7 cellular contexts compared by ENCODE assay signal in the genomic region with DNA sequence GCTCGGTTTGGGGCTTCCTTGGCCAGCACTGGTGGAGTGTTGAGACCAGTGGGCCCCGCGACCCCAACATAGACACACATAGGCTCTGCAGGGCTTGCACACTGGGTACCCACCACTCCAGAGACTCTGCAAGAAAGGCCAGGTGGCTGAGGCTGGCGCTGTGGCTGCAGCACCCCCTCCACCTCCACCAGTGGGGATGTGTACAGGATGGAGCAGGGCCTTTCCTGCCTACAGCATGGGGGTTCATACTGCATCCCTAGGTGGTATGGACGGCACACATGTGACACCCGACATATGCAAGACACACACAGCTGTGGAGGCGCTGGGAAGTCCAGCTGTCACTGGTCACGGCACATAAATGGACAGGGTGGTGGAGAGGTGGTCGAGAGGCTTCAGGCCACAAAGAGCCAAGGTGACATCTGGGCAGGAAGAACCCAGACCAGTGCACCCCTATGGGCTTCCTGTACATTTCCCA. TPM values are rescaled to one million over a fixed set of nuclear protein-coding genes. Genes with fewer than 3 reads are reported as not detected.
DNase-seq lines count a peak whose midpoint lies in the region; ATAC-seq and TF ChIP-seq lines count a peak whose summit lies in the region.

No MANE protein-coding gene starts in this region.

- WGBS in right lobe of liver (ENCODE audit: insufficient coverage, low coverage, low lambda C conversion rate, missing lambda C conversion rate): 0% methylated on average over 1 of the region's 9 CpGs
- 55 to 69% methylated on average over 8 to 9 of the region's 9 CpGs for WGBS in testis, 2 donors

- peak overlapping the region; percentile 53 for H3K4me3 ChIP-seq in Jurkat, Clone E6-1 (ENCODE audit: low read length)
- H3K4me3 ChIP-seq in right lobe of liver (peak overlapping the region; percentile 59 to 76 (median 67)), testis (peak overlapping the region; percentile 63 to 70)

- intact Hi-C loops in right lobe of liver (cut with DNase I) (no loop called here), testis (cut with DNase I; ENCODE audit: low total_unique reads) (no loop called here)

- H3K27me3 ChIP-seq in right lobe of liver (no peaks in the 10 kb centered on the region), testis (no peaks in the 10 kb centered on the region)

- TF ChIP-seq POLR2A in right lobe of liver (IDR thresholded peaks at IDR 0.05) (no peak), testis (IDR thresholded peaks at IDR 0.05) (no peak)

- H3K36me3 ChIP-seq in right lobe of liver (peaks cover 0 to under 1% (median 0%) of the 10 kb centered on the region in 4 donors), testis (ENCODE audit: low read depth, missing control alignments) (no peaks in the 10 kb centered on the region)

- DNase-seq in Jurkat, Clone E6-1 (ENCODE audit: low read depth, low spot score): no peak
- DNase-seq in right lobe of liver (peak in 2 of 3 donors; percentile 23 to 49), testis (no peak), dermis blood vessel endothelial cell (no peak), GM20000 (ENCODE audit: low spot score) (no peak)

- H3K4me1 ChIP-seq in right lobe of liver (peaks cover 0 to 43% (median 16%) of the 10 kb centered on the region in 4 donors), testis (peaks cover 35% of the 10 kb centered on the region)

- no peaks in the 10 kb centered on the region for H3K9me3 ChIP-seq in right lobe of liver
- no peaks in the 10 kb centered on the region for H3K9me3 ChIP-seq in testis

- no peak for ATAC-seq in right lobe of liver
- no peak for ATAC-seq in HG03521 (IDR thresholded peaks at IDR 0.05; ENCODE audit: unreplicated experiment)

- TF ChIP-seq CTCF in right lobe of liver (IDR thresholded peaks at IDR 0.05): no peak
- no peak for TF ChIP-seq CTCF in testis (IDR thresholded peaks at IDR 0.05)
- no peak for TF ChIP-seq CTCF in GM20000 (IDR thresholded peaks at IDR 0.05; ENCODE audit: extremely low read depth, missing control alignments)

- peak overlapping the region; percentile 82 for H3K27ac ChIP-seq in angular gyrus (ENCODE audit: low read depth, low read length)
- no peak overlapping the region for H3K27ac ChIP-seq in right lobe of liver
- no peak overlapping the region for H3K27ac ChIP-seq in testis

RNA-seq across cellular contexts. Expression of a gene that starts 1.3 kb away (rescaled TPM):
- polyA plus RNA-seq in Jurkat, Clone E6-1 (2012; ENCODE audit: insufficient read depth, insufficient read length): 53.4 TPM
- total RNA-seq in right lobe of liver: 100 to 1,000 TPM in 1 of 6 experiments, 10 to 100 TPM in 5; 24.7 to 105 (median 31.0) TPM
- 10 to 100 TPM; 39.1 to 48.5 TPM for total RNA-seq in testis
- 28.9 TPM for polyA plus RNA-seq in testis (ENCODE audit: insufficient read depth, low read depth, low replicate concordance)
- 42.5 and 117 TPM in 2 replicates for total RNA-seq in dermis blood vessel endothelial cell

RNA-seq across cellular contexts. Expression of a gene that starts 9.4 kb away (rescaled TPM):
- polyA plus RNA-seq in Jurkat, Clone E6-1 (2012; ENCODE audit: insufficient read depth, insufficient read length): 8.4 TPM
- total RNA-seq in right lobe of liver: 1 to 10 TPM; 1.3 to 3.5 (median 2.1) TPM
- 10 to 100 TPM; 24.7 to 37.6 TPM for total RNA-seq in testis
- 19.3 TPM for polyA plus RNA-seq in testis (ENCODE audit: insufficient read depth, low read depth, low replicate concordance)
- total RNA-seq in dermis blood vessel endothelial cell: 1.9 and 2.4 TPM in 2 replicates

RNA-seq across cellular contexts. Expression of a gene that starts 11.8 kb away (rescaled TPM):
- 26.7 TPM for polyA plus RNA-seq in Jurkat, Clone E6-1 (2012; ENCODE audit: insufficient read depth, insufficient read length)
- total RNA-seq in right lobe of liver (10 to 100 TPM in 1 of 6 experiments, 1 to 10 TPM in 5; 6.6 to 11.0 (median 9.0) TPM), testis (10 to 100 TPM; 57.3 to 75.7 TPM), dermis blood vessel endothelial cell (6.3 and 6.8 TPM in 2 replicates)
- polyA plus RNA-seq in testis (ENCODE audit: insufficient read depth, low read depth, low replicate concordance): 92.5 TPM

RNA-seq across cellular contexts. Expression of a gene that starts 17.0 kb away (rescaled TPM):
- polyA plus RNA-seq in Jurkat, Clone E6-1 (2012; ENCODE audit: insufficient read depth, insufficient read length): 41.3 TPM
- total RNA-seq in right lobe of liver (10 to 100 TPM in 2 of 6 experiments, 1 to 10 TPM in 4; 7.2 to 13.8 (median 9.1) TPM), testis (100 to 1,000 TPM in 1 of 2 donors, 10 to 100 TPM in 1; 66.5 to 104 TPM), dermis blood vessel endothelial cell (31.0 and 40.8 TPM in 2 replicates)
- polyA plus RNA-seq in testis (ENCODE audit: insufficient read depth, low read depth, low replicate concordance): 29.8 TPM

RNA-seq across cellular contexts. Expression of a gene that starts 55.7 kb away (rescaled TPM):
- polyA plus RNA-seq in Jurkat, Clone E6-1 (2012; ENCODE audit: insufficient read depth, insufficient read length): not detected
- total RNA-seq in right lobe of liver: 1 to 10 TPM in 2 of 6 experiments, under 1 TPM in 4; 0.11 to 1.2 (median 0.72) TPM
- 10 to 100 TPM in 1 of 2 donors, 1 to 10 TPM in 1; 9.5 to 11.5 TPM for total RNA-seq in testis
- 3.1 TPM for polyA plus RNA-seq in testis (ENCODE audit: insufficient read depth, low read depth, low replicate concordance)
- total RNA-seq in dermis blood vessel endothelial cell: 0.33 and 0.85 TPM in 2 replicates

Comparison
In these comparisons a context has a peak if more than half of its experiments do, and no peak if none do; other contexts are left out.
1. DNase-seq: peak in right lobe of liver (2 of 3); none in Jurkat, Clone E6-1 (single experiment), testis (single experiment), dermis blood vessel endothelial cell (single experiment) and GM20000 (single experiment).
2. Peak in every context shown above with its lines, with median percentiles within 50 percentile points of each other: H3K4me3 ChIP-seq.